19 cellular contexts compared by ENCODE assay signal in the genomic region with DNA sequence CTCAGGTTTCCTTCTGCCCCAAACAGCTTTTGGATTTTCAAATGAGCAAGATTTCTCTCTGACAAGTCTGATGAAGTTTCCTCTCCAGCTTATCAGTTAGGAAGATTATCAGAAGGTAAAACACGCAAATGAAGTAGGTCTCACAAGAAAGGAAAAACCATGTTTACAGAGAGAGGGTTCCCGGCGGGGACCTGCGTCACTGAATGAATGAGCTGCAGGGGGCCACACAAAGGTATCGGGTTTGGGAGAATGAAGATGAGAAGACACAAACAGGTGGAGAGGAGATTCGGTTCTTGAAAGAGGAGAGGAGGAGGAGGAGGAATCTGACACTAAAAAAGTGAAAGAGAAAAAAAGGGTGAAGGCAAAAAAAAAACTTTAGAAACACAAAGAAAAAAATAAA.
DNase-seq lines count a peak whose midpoint lies in the region; ATAC-seq and TF ChIP-seq lines count a peak whose summit lies in the region.
"Had no signal": no experiment of that assay in that cellular context is flagged by ENCODE, and none has a peak within 500 bp of the region (broad histone marks: within the 10 kb centered on the region; RNA-seq: fewer than 3 reads in every experiment).

No MANE protein-coding gene starts in this region.

- CTCF ChIA-PET in MCF 10A (lab: Yijun Ruan, JAX) = no interaction called here

- H3K9me3 Mint-ChIP-seq in MCF 10A (ENCODE audit: unreplicated experiment) = no peaks in the 10 kb centered on the region

- TF ChIP-seq CTCF in MCF 10A (IDR thresholded peaks at IDR 0.05; ENCODE audit: unreplicated experiment) (no peak), breast epithelium (IDR thresholded peaks at IDR 0.05) (no peak), OCI-LY3 (IDR thresholded peaks at IDR 0.05; ENCODE audit: low read depth, low read length) (no peak), hepatocyte (IDR thresholded peaks at IDR 0.05; ENCODE audit: poor library complexity) (no peak)

- WGBS in hepatocyte (ENCODE audit: low lambda C conversion rate, missing lambda C conversion rate) = 54% methylated on average over 6 of the region's 6 CpGs

- H3K27me3 Mint-ChIP-seq in MCF 10A (ENCODE audit: insufficient read depth, unreplicated experiment) = no peaks in the 10 kb centered on the region

- no peaks in the 10 kb centered on the region for H3K9me2 ChIP-seq in hepatocyte (replicated peaks; ENCODE audit: insufficient read depth)

- no peaks in the 10 kb centered on the region for H3K4me1 Mint-ChIP-seq in MCF 10A (ENCODE audit: insufficient read depth, unreplicated experiment)

- H3K36me3 Mint-ChIP-seq in MCF 10A (ENCODE audit: insufficient read depth, unreplicated experiment) = no peaks in the 10 kb centered on the region

- TF ChIP-seq POLR2A in breast epithelium (IDR thresholded peaks at IDR 0.05) = no peak

- H3K27ac ChIP-seq in breast epithelium = no peak overlapping the region
- no peak overlapping the region for H3K27ac ChIP-seq in OCI-LY3 (ENCODE audit: low read length)
- H3K27ac ChIP-seq in hepatocyte = no peak overlapping the region
- H3K27ac ChIP-seq: PC-9, SJSA1 had no signal

- intact Hi-C loops in MCF 10A (cut with micrococcal nuclease) (no loop called here), breast epithelium (cut with DNase I; ENCODE audit: low total_unique reads) (no loop called here)

- H3K9me3 ChIP-seq in breast epithelium (no peaks in the 10 kb centered on the region), OCI-LY3 (ENCODE audit: insufficient read depth, low read length) (no peaks in the 10 kb centered on the region), hepatocyte (ENCODE audit: low read depth) (no peaks in the 10 kb centered on the region)
- H3K9me3 ChIP-seq: SJSA1 had no signal

- H3K4me3 ChIP-seq in breast epithelium (no peak overlapping the region), OCI-LY3 (ENCODE audit: low read length) (no peak overlapping the region), hepatocyte (no peak overlapping the region)
- H3K4me3 ChIP-seq: GM12878, PC-9, SJSA1 had no signal

- no TSS peak for BruUV-seq in MCF 10A (replicated peaks; lab: Mats Ljungman, UMichigan)

- H3K27me3 ChIP-seq in breast epithelium (no peaks in the 10 kb centered on the region), OCI-LY3 (ENCODE audit: low read depth, low read length) (peaks cover 38% of the 10 kb centered on the region), hepatocyte (no peaks in the 10 kb centered on the region)
- H3K27me3 ChIP-seq: SJSA1 had no signal

- POLR2A ChIA-PET in MCF 10A (lab: Yijun Ruan, JAX) = no interaction called here

- peak overlapping the region; percentile 2 for H3K27ac Mint-ChIP-seq in MCF 10A (ENCODE audit: low read depth, unreplicated experiment)

- no peak overlapping the region for H3K9ac ChIP-seq in OCI-LY3 (ENCODE audit: low read length)

- H3K79me2 ChIP-seq in OCI-LY3 (ENCODE audit: low read length) = no peaks in the 10 kb centered on the region
- H3K79me2 ChIP-seq in hepatocyte = no peaks in the 10 kb centered on the region

- no peaks in the 10 kb centered on the region for H3K4me1 ChIP-seq in breast epithelium
- peaks cover 31% of the 10 kb centered on the region for H3K4me1 ChIP-seq in OCI-LY3 (ENCODE audit: low read length)
- no peaks in the 10 kb centered on the region for H3K4me1 ChIP-seq in hepatocyte (ENCODE audit: insufficient read depth)

- H3K4me3 Mint-ChIP-seq in MCF 10A (ENCODE audit: unreplicated experiment) = no peak overlapping the region

- H3K4me2 ChIP-seq in OCI-LY3 (ENCODE audit: low read length) (0 out of 2 replicates have a peak overlapping the region, but pooled peaks have one; percentile 25), hepatocyte (peak overlapping the region; percentile 58)
- H3K4me2 ChIP-seq: PC-9 had no signal

- no peak overlapping the region for H2AFZ ChIP-seq in OCI-LY3 (ENCODE audit: low read depth, low read length)
- no peak overlapping the region for H2AFZ ChIP-seq in hepatocyte
- H2AFZ ChIP-seq: PC-9 had no signal

- no peaks in the 10 kb centered on the region for H4K20me1 ChIP-seq in OCI-LY3 (ENCODE audit: insufficient read depth, low read length)
- no peaks in the 10 kb centered on the region for H4K20me1 ChIP-seq in hepatocyte (ENCODE audit: insufficient read depth, poor library complexity, severe bottlenecking)

- ATAC-seq in GM18511 (IDR thresholded peaks at IDR 0.05; ENCODE audit: unreplicated experiment) = no peak
- ATAC-seq: GM12878 had no signal

- H3K36me3 ChIP-seq in breast epithelium (no peaks in the 10 kb centered on the region), OCI-LY3 (replicated peaks; ENCODE audit: low read depth, low read length) (no peaks in the 10 kb centered on the region), hepatocyte (replicated peaks; ENCODE audit: insufficient read depth, low read depth) (no peaks in the 10 kb centered on the region)
- H3K36me3 ChIP-seq: SJSA1 had no signal

- no peak for DNase-seq in MCF 10A (ENCODE audit: unreplicated experiment)
- no peak for DNase-seq in breast epithelium (ENCODE audit: low spot score in 2 of 2)
- DNase-seq in hepatocyte (ENCODE audit: low spot score) = no peak
- DNase-seq in T-helper 2 cell = no peak
- DNase-seq in SIG-M5 (lab: John Stamatoyannopoulos, UW) = no peak
- DNase-seq in SW480 (ENCODE audit: low spot score) = no peak
- DNase-seq: C1 segment of cervical spinal cord, DND-41, GDM1, MV-4-11, NCI-H1436 treated with DMSO at 0.1 percent for 48 hours, NCI-H2081 treated with DMSO at 0.1 percent for 48 hours, NCI-H446 treated with DMSO at 0.1 percent for 48 hours, NCI-H748 treated with DMSO at 0.1 percent for 48 hours, PC-9 had no signal
